In genomic region chr2:200317975-200318374, GRCh38 we compare ENCODE assay signal across 20 cellular contexts. TPM values are rescaled to one million over a fixed set of nuclear protein-coding genes. Genes with fewer than 3 reads are reported as not detected.
DNase-seq lines count a peak whose midpoint lies in the region; ATAC-seq, FAIRE-seq and TF ChIP-seq lines count a peak whose summit lies in the region.
"Had no signal": no experiment of that assay in that cellular context is flagged by ENCODE, and none has a peak within 500 bp of the region (broad histone marks: within the 10 kb centered on the region; RNA-seq: fewer than 3 reads in every experiment).

No MANE protein-coding gene starts in this region.

- H3K9me1 ChIP-seq in keratinocyte (ENCODE audit: control insufficient read depth, extremely low read depth, insufficient read depth, low read length): no peaks in the 10 kb centered on the region

- H3F3A ChIP-seq in smooth muscle cell (ENCODE audit: low read depth): peaks cover 13% of the 10 kb centered on the region

- H3K4me1 ChIP-seq in HUES48 (ENCODE audit: control insufficient read depth, insufficient read depth, low read length) (peaks cover 86% of the 10 kb centered on the region), adipocyte (ENCODE audit: control insufficient read depth, insufficient read depth, low read length) (peaks cover 54% of the 10 kb centered on the region), keratinocyte (ENCODE audit: control insufficient read depth, extremely low read depth, insufficient read depth, low read length) (peaks cover 39% of the 10 kb centered on the region), smooth muscle cell (ENCODE audit: low read depth) (peaks cover 52% of the 10 kb centered on the region)

- no peak overlapping the region for H3K4me3 Mint-ChIP-seq in stimulated activated effector memory CD8-positive, alpha-beta T cell treated with anti-CD3 and anti-CD28 coated beads, Interleukin-12 subunit alpha, Interleukin-12 subunit beta, amount 100 ng/mL, for 72 hours
- H3K4me3 Mint-ChIP-seq: activated naive CD4-positive, alpha-beta T cell treated with anti-CD3 and anti-CD28 coated beads, Interleukin-2, amount 10 ng/mL, durations not matched to agents 7 days and 5 days; IgD-negative memory B cell; neural crest cell had no signal

- H3K4me1 Mint-ChIP-seq in stimulated activated effector memory CD8-positive, alpha-beta T cell treated with anti-CD3 and anti-CD28 coated beads, Interleukin-12 subunit alpha, Interleukin-12 subunit beta, amount 100 ng/mL, for 72 hours: peaks cover 30% of the 10 kb centered on the region
- H3K4me1 Mint-ChIP-seq: IgD-negative memory B cell had no signal

- in situ Hi-C loops in KBM-7 (cut with MboI; ENCODE audit: low pct_unique_long_range_greater_than_20kb, low sequenced_read_pairs): no loop called here

- DNase-seq in adipocyte (ENCODE audit: low read depth) (no peak), keratinocyte (ENCODE audit: low read depth, low spot score) (no peak), smooth muscle cell (lab: John Stamatoyannopoulos, UW; ENCODE audit: unreplicated experiment) (no peak), KBM-7 (no peak)
- no peak for DNase-seq in stimulated activated effector memory CD8-positive, alpha-beta T cell treated with anti-CD3 and anti-CD28 coated beads, Interleukin-12 subunit alpha, Interleukin-12 subunit beta, amount 100 ng/mL, for 72 hours (ENCODE audit: low spot score in 2 of 2)
- DNase-seq in activated CD4-positive, alpha-beta T cell treated with anti-CD3 and anti-CD28 coated beads, Interleukin-2, amount 50 U/mL, for 1 hour: no peak
- DNase-seq: activated CD4-positive, alpha-beta T cell treated with anti-CD3 and anti-CD28 coated beads, Interleukin-2, amount 50 U/mL, for 48 hours; activated naive CD4-positive, alpha-beta T cell treated with anti-CD3 and anti-CD28 coated beads, Interleukin-2, amount 10 ng/mL, durations not matched to agents 7 days and 5 days; body of pancreas; cortex of kidney; kidney; midbrain; NCI-H187; Right ventricle myocardium superior; stimulated activated naive CD8-positive, alpha-beta T cell treated with anti-CD3 and anti-CD28 coated beads, Interleukin-15, Interleukin-2, amounts not matched to agents 100 U/mL and 50 U/mL, for 24 hours had no signal

- H3K4me2 ChIP-seq in keratinocyte (ENCODE audit: control insufficient read depth, extremely low read depth, insufficient read depth, low read depth, low read length): no peak overlapping the region
- H3K4me2 ChIP-seq in smooth muscle cell: peak overlapping the region; percentile 72

- FAIRE-seq in keratinocyte (lab: Jason Lieb, UNC): peak; percentile 17
- FAIRE-seq: GM18507, kidney had no signal

- H3K79me2 ChIP-seq in keratinocyte (ENCODE audit: control insufficient read depth, insufficient read depth, low read length) (peaks cover 89% of the 10 kb centered on the region), smooth muscle cell (ENCODE audit: low read depth) (peaks cover 100% of the 10 kb centered on the region)

- H3K9me3 Mint-ChIP-seq in stimulated activated effector memory CD8-positive, alpha-beta T cell treated with anti-CD3 and anti-CD28 coated beads, Interleukin-12 subunit alpha, Interleukin-12 subunit beta, amount 100 ng/mL, for 72 hours: no peaks in the 10 kb centered on the region
- H3K9me3 Mint-ChIP-seq: activated naive CD4-positive, alpha-beta T cell treated with anti-CD3 and anti-CD28 coated beads, Interleukin-2, amount 10 ng/mL, durations not matched to agents 7 days and 5 days; neural crest cell had no signal

- H2AFZ ChIP-seq in keratinocyte (ENCODE audit: control insufficient read depth, low read length) (no peak overlapping the region), smooth muscle cell (ENCODE audit: low read depth) (no peak overlapping the region)

- H3K4me3 ChIP-seq in HUES48 (ENCODE audit: low read depth, low read length) (no peak overlapping the region), adipocyte (ENCODE audit: low read length) (no peak overlapping the region), keratinocyte (ENCODE audit: control insufficient read depth in 2 of 3, extremely low read depth in 1 of 3, insufficient read depth in 2 of 3, low read depth in 1 of 3, low read length in 3 of 3) (no peak overlapping the region), smooth muscle cell (no peak overlapping the region)
- H3K4me3 ChIP-seq: body of pancreas had no signal

- H3K27me3 ChIP-seq in HUES48 (ENCODE audit: control insufficient read depth, insufficient read depth, low read length) (no peaks in the 10 kb centered on the region), adipocyte (replicated peaks; ENCODE audit: control insufficient read depth, insufficient read depth, low read length) (no peaks in the 10 kb centered on the region), keratinocyte (ENCODE audit: control insufficient read depth, extremely low read depth, insufficient read depth, low read length) (no peaks in the 10 kb centered on the region), smooth muscle cell (ENCODE audit: low read depth) (no peaks in the 10 kb centered on the region)
- H3K27me3 ChIP-seq: body of pancreas had no signal

- ATAC-seq in stimulated activated effector memory CD8-positive, alpha-beta T cell treated with anti-CD3 and anti-CD28 coated beads, Interleukin-12 subunit alpha, Interleukin-12 subunit beta, amount 100 ng/mL, for 72 hours: no peak
- ATAC-seq in GM21717 (IDR thresholded peaks at IDR 0.05; ENCODE audit: unreplicated experiment): no peak
- ATAC-seq: body of pancreas; stimulated activated naive CD8-positive, alpha-beta T cell treated with anti-CD3 and anti-CD28 coated beads, Interleukin-15, Interleukin-2, amounts not matched to agents 100 U/mL and 50 U/mL, for 24 hours had no signal

- WGBS in smooth muscle cell (ENCODE audit: low lambda C conversion rate): 42% methylated on average over 3 of the region's 3 CpGs

- dilution Hi-C loops in keratinocyte (cut with MboI; ENCODE audit: extremely low pct_ligation_motif_present, low sequenced_read_pairs): no loop called here

- H3K9me3 ChIP-seq in HUES48 (ENCODE audit: control insufficient read depth, insufficient read depth, low read length) (no peaks in the 10 kb centered on the region), adipocyte (ENCODE audit: control insufficient read depth, low read length) (no peaks in the 10 kb centered on the region), keratinocyte (ENCODE audit: control insufficient read depth, low read depth, low read length) (no peaks in the 10 kb centered on the region), smooth muscle cell (replicated peaks; ENCODE audit: low read depth) (no peaks in the 10 kb centered on the region)
- H3K9me3 ChIP-seq: body of pancreas had no signal

- no peak overlapping the region for H3K9ac ChIP-seq in HUES48 (ENCODE audit: low read depth, low read length)
- peak overlapping the region; percentile 40 for H3K9ac ChIP-seq in adipocyte (ENCODE audit: low read length)
- no peak overlapping the region for H3K9ac ChIP-seq in keratinocyte (ENCODE audit: control insufficient read depth, extremely low read depth, insufficient read depth, low read length)
- H3K9ac ChIP-seq in smooth muscle cell (ENCODE audit: low read depth): no peak overlapping the region

- H3K36me3 ChIP-seq in HUES48 (ENCODE audit: control insufficient read depth, insufficient read depth, low read length) (no peaks in the 10 kb centered on the region), adipocyte (ENCODE audit: control insufficient read depth, insufficient read depth, low read length, severe bottlenecking) (no peaks in the 10 kb centered on the region), keratinocyte (ENCODE audit: control insufficient read depth in 2 of 2, extremely low read depth in 1 of 2, insufficient read depth in 2 of 2, low read length in 2 of 2) (peaks cover 0 to 4% of the 10 kb centered on the region in 2 experiments), smooth muscle cell (ENCODE audit: low read depth) (no peaks in the 10 kb centered on the region)

- no peak for TF ChIP-seq CTCF in keratinocyte (optimal IDR thresholded peaks at IDR 0.05 in 1 of 3, IDR thresholded peaks at IDR 0.05 in 1 of 3, conservative IDR thresholded peaks at IDR 0.05 in 1 of 3; ENCODE audit: extremely low read depth in 1 of 3, insufficient read depth in 2 of 3, low read length in 3 of 3)
- no peak for TF ChIP-seq CTCF in smooth muscle cell (IDR thresholded peaks at IDR 0.05; ENCODE audit: borderline replicate concordance, insufficient read depth, poor library complexity, severe bottlenecking)

- no peaks in the 10 kb centered on the region for H3K36me3 Mint-ChIP-seq in stimulated activated effector memory CD8-positive, alpha-beta T cell treated with anti-CD3 and anti-CD28 coated beads, Interleukin-12 subunit alpha, Interleukin-12 subunit beta, amount 100 ng/mL, for 72 hours
- H3K36me3 Mint-ChIP-seq: activated naive CD4-positive, alpha-beta T cell treated with anti-CD3 and anti-CD28 coated beads, Interleukin-2, amount 10 ng/mL, durations not matched to agents 7 days and 5 days; IgD-negative memory B cell had no signal

- H3K27ac ChIP-seq in HUES48 (ENCODE audit: low read depth, low read length) (peak overlapping the region; percentile 76), keratinocyte (ENCODE audit: control insufficient read depth, insufficient read depth, low read length) (no peak overlapping the region), smooth muscle cell (ENCODE audit: low read depth) (peak overlapping the region; percentile 87)

- H4K20me1 ChIP-seq in keratinocyte (ENCODE audit: control insufficient read depth, extremely low read depth, insufficient read depth, low read length) (no peaks in the 10 kb centered on the region), smooth muscle cell (ENCODE audit: low read depth) (peaks cover 99% of the 10 kb centered on the region)

- H3K27ac Mint-ChIP-seq in stimulated activated effector memory CD8-positive, alpha-beta T cell treated with anti-CD3 and anti-CD28 coated beads, Interleukin-12 subunit alpha, Interleukin-12 subunit beta, amount 100 ng/mL, for 72 hours: no peak overlapping the region
- H3K27ac Mint-ChIP-seq: activated naive CD4-positive, alpha-beta T cell treated with anti-CD3 and anti-CD28 coated beads, Interleukin-2, amount 10 ng/mL, durations not matched to agents 7 days and 5 days; IgD-negative memory B cell had no signal

RNA-seq across cellular contexts. Expression of gene SPATS2L, which starts 11.5 kb away (rescaled TPM):
- polyA plus RNA-seq in keratinocyte (80.2 to 125 TPM (median 95.3 TPM) in 3 replicates), smooth muscle cell (394 and 432 TPM in 2 replicates)
- 164 TPM for polyA plus RNA-seq in keratinocyte (2011; ENCODE audit: low read depth)
- 91.4 and 123 TPM in 2 replicates for polyA plus RNA-seq in keratinocyte (2011; cell fraction: cytosol; rRNA removed)
- polyA plus RNA-seq in keratinocyte (2011; cell fraction: nucleus; rRNA removed): 58.8 and 65.8 TPM in 2 replicates
- polyA plus RNA-seq in keratinocyte (2012; ENCODE audit: low replicate concordance): 66.1 and 86.1 TPM in 2 replicates
- polyA minus RNA-seq in keratinocyte: 28.6 to 83.5 TPM (median 82.7 TPM) in 3 replicates
- polyA minus RNA-seq in keratinocyte (2011; cell fraction: cytosol; rRNA and poly(A)+ RNA removed): 77.3 TPM
- polyA minus RNA-seq in keratinocyte (2011; cell fraction: nucleus; rRNA and poly(A)+ RNA removed): 34.2 and 61.2 TPM in 2 replicates
- 314 and 356 TPM in 2 replicates for total RNA-seq in smooth muscle cell
